In genomic region chrX:6813836-6814370, GRCh38 we compare ENCODE assay signal across 18 cellular contexts.
DNase-seq lines count a peak whose midpoint lies in the region; ATAC-seq and TF ChIP-seq lines count a peak whose summit lies in the region.
"Had no signal": no experiment of that assay in that cellular context is flagged by ENCODE, and none has a peak within 500 bp of the region (broad histone marks: within the 10 kb centered on the region; RNA-seq: fewer than 3 reads in every experiment).

No MANE protein-coding gene starts in this region.

- no peak for TF ChIP-seq EP300 in Ishikawa (IDR thresholded peaks at IDR 0.05; ENCODE audit: borderline replicate concordance)

- TF ChIP-seq RAD21 in Ishikawa (IDR thresholded peaks at IDR 0.05; ENCODE audit: low read depth), result no peak

- no peaks in the 10 kb centered on the region for H3K4me1 Mint-ChIP-seq in activated T-cell treated with anti-CD3 and anti-CD28 coated beads, Interleukin-2, amount 50 U/mL, for 24 hours (ENCODE audit: low read depth)
- H3K4me1 Mint-ChIP-seq: stimulated activated effector memory CD8-positive, alpha-beta T cell treated with anti-CD3 and anti-CD28 coated beads, Interleukin-12 subunit alpha, Interleukin-12 subunit beta, amount 100 ng/mL, for 72 hours had no signal

- H3K36me3 Mint-ChIP-seq in activated T-cell treated with anti-CD3 and anti-CD28 coated beads, Interleukin-2, amount 50 U/mL, for 24 hours (ENCODE audit: low read depth), result no peaks in the 10 kb centered on the region
- H3K36me3 Mint-ChIP-seq: IgD-negative memory B cell; memory B cell; stimulated activated effector memory CD8-positive, alpha-beta T cell treated with anti-CD3 and anti-CD28 coated beads, Interleukin-12 subunit alpha, Interleukin-12 subunit beta, amount 100 ng/mL, for 72 hours had no signal

- H3K9me3 Mint-ChIP-seq in activated T-cell treated with anti-CD3 and anti-CD28 coated beads, Interleukin-2, amount 50 U/mL, for 24 hours, result no peaks in the 10 kb centered on the region
- H3K9me3 Mint-ChIP-seq: memory B cell had no signal

- no peak overlapping the region for H3K4me3 Mint-ChIP-seq in activated T-cell treated with anti-CD3 and anti-CD28 coated beads, Interleukin-2, amount 50 U/mL, for 24 hours
- H3K4me3 Mint-ChIP-seq: IgD-negative memory B cell; memory B cell; stimulated activated effector memory CD8-positive, alpha-beta T cell treated with anti-CD3 and anti-CD28 coated beads, Interleukin-12 subunit alpha, Interleukin-12 subunit beta, amount 100 ng/mL, for 72 hours had no signal

- DNase-seq in ELF-1 (ENCODE audit: low read depth, low spot score) (peak; percentile 40), astrocyte of the hippocampus (ENCODE audit: low read depth, low spot score) (peak; percentile 22), myocyte (ENCODE audit: low read depth) (peak; percentile 0), nucleus accumbens (lab: John Stamatoyannopoulos, UW) (no peak)
- DNase-seq in activated T-cell treated with anti-CD3 and anti-CD28 coated beads, Interleukin-2, amount 50 U/mL, for 24 hours, result no peak
- DNase-seq: activated CD4-positive, alpha-beta T cell treated with anti-CD3 and anti-CD28 coated beads for 48 hours; activated naive CD4-positive, alpha-beta T cell treated with anti-CD3 and anti-CD28 coated beads, Interleukin-2, amount 50 U/mL, for 16 hours; anterior cingulate cortex; Calu3; MG63; NCI-H510A; PC-3; SHP77 had no signal

- no peak overlapping the region for H3K27ac Mint-ChIP-seq in activated T-cell treated with anti-CD3 and anti-CD28 coated beads, Interleukin-2, amount 50 U/mL, for 24 hours
- H3K27ac Mint-ChIP-seq: memory B cell; stimulated activated effector memory CD8-positive, alpha-beta T cell treated with anti-CD3 and anti-CD28 coated beads, Interleukin-12 subunit alpha, Interleukin-12 subunit beta, amount 100 ng/mL, for 72 hours had no signal

- ATAC-seq in GM19463 (IDR thresholded peaks at IDR 0.05; ENCODE audit: unreplicated experiment), result no peak
- ATAC-seq: PC-3; stimulated activated effector memory CD8-positive, alpha-beta T cell treated with anti-CD3 and anti-CD28 coated beads, Interleukin-12 subunit alpha, Interleukin-12 subunit beta, amount 100 ng/mL, for 72 hours had no signal

- H3K27me3 Mint-ChIP-seq in activated T-cell treated with anti-CD3 and anti-CD28 coated beads, Interleukin-2, amount 50 U/mL, for 24 hours, result no peaks in the 10 kb centered on the region
- H3K27me3 Mint-ChIP-seq: IgD-negative memory B cell, memory B cell had no signal

TF ChIP-seq in Ishikawa, 13 proteins besides CTCF, POLR2A, EP300 and RAD21:
- TF ChIP-seq YY1 (IDR thresholded peaks at IDR 0.05; ENCODE audit: low read depth), result no peak
- no peak for TF ChIP-seq TEAD4 (IDR thresholded peaks at IDR 0.05)
- peak; percentile 65 for TF ChIP-seq REST (IDR thresholded peaks at IDR 0.05; ENCODE audit: low read depth)
- no peak for TF ChIP-seq CREB1 (IDR thresholded peaks at IDR 0.05; ENCODE audit: low read depth)
- no peak for TF ChIP-seq FOXM1 (IDR thresholded peaks at IDR 0.05; ENCODE audit: borderline replicate concordance, low read depth)

Comparison
In these comparisons a context has a peak if more than half of its experiments do, and no peak if none do; other contexts are left out.
1. DNase-seq: peak in ELF-1 (single experiment), astrocyte of the hippocampus (single experiment) and myocyte (single experiment); none in activated T-cell treated with anti-CD3 and anti-CD28 coated beads, Interleukin-2, amount 50 U/mL, for 24 hours (single experiment) and nucleus accumbens (0 of 56).